8 cellular contexts compared by ENCODE assay signal in the genomic region with DNA sequence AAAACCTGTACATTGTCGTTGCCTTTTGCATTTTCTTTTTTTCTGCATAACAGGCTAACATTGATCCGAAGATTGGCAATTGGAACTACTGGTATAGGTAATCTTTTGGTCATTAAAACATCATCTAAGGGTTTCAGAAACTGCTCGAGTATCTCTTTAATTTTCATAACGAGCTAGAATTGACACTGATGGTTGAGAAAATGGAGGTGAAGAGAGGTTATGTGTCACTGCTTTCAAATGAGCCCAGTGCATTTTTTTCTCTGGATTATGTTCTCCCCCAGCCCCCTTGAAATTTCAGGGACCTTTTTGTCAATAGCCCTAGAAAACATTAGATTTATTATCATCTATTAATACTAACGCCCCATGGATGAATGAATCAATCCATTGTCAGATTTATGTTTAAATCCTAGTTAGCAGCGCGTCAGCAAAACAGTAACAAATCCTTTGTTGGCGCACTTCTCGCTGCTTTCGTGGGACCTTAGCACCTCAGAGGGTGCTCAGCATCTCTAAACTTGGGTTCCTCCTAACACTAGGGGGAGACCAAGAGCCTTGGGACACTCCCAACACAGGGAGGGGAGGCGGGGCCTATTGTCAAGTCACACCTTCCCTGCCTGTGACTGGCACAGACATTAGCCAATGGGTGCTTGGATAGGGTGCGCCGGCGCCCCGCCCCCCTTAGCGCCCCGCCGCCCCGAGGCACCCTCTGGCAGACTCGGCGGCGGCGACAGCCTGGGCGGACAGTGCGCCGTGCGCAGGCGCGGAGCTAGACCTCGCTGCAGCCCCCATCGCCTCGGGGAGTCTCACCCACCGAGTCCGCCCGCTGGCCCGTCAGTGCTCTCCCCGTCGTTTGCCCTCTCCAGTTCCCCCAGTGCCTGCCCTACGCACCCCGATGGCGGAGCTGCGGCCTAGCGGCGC. TPM values are rescaled to one million over a fixed set of nuclear protein-coding genes. Genes with fewer than 3 reads are reported as not detected.
DNase-seq lines count a peak whose midpoint lies in the region; FAIRE-seq and TF ChIP-seq lines count a peak whose summit lies in the region.

Gene SUFU, plus strand, starts transcription at position 709 of the 915 bp plus-strand sequence. Its CDS starts 181 bp downstream, at position 890.

- WGBS in stomach, 5 donors: 0 to 1% (median 1%) methylated on average over 10 to 44 of the region's 44 CpGs

- no peaks in the 10 kb centered on the region for H3K9me2 ChIP-seq in Loucy (replicated peaks; ENCODE audit: low read depth, low read length)
- no peaks in the 10 kb centered on the region for H3K9me2 ChIP-seq in neural cell (ENCODE audit: insufficient read depth, low read length)

- H3K4me1 ChIP-seq in Loucy (ENCODE audit: insufficient read depth, low read length, poor library complexity, severe bottlenecking): peaks cover 63% of the 10 kb centered on the region
- H3K4me1 ChIP-seq in stomach: peaks cover 14 to 79% (median 60%) of the 10 kb centered on the region in 4 donors

- H3K4me3 ChIP-seq in H7 (ENCODE audit: insufficient read depth, low read depth, low read length) (peak within 1 kb of the TSS; percentile 65), Loucy (ENCODE audit: low read length, poor library complexity, severe bottlenecking) (peak within 1 kb of the TSS; percentile 98), fibroblast of villous mesenchyme (ENCODE audit: low read depth, low read length) (peak within 1 kb of the TSS; percentile 98), neural cell (ENCODE audit: low read length) (peak within 1 kb of the TSS; percentile 79), stomach (peak within 1 kb of the TSS; percentile 99 to 100 (median 99))

- H3K27ac ChIP-seq in neural cell (ENCODE audit: low read length) (peak within 1 kb of the TSS; percentile 95), stomach (peak within 1 kb of the TSS; percentile 87 to 96 (median 95))

- TF ChIP-seq RAD21 in neural cell (conservative IDR thresholded peaks at IDR 0.05): peak; percentile 69

- no peak for TF ChIP-seq EP300 in neural cell (conservative IDR thresholded peaks at IDR 0.05; ENCODE audit: poor library complexity, severe bottlenecking)
- TF ChIP-seq EP300 in stomach (IDR thresholded peaks at IDR 0.05): no peak

- DNase-seq in H7: peak; percentile 98
- DNase-seq in activated effector memory CD4-positive, alpha-beta T cell treated with Interleukin-2 at 50 U/mL for 16 hours: peak; percentile 97
- DNase-seq in fibroblast of villous mesenchyme (ENCODE audit: low read depth): peak; percentile 99
- DNase-seq in stomach: peak; percentile 99

- intact Hi-C loops in stomach (cut with DNase I; ENCODE audit: low total_unique reads): no loop called here

- H3K27me3 ChIP-seq in H7 (ENCODE audit: control insufficient read depth, insufficient read depth, low read length) (peaks cover 4% of the 10 kb centered on the region; the same call in 1 of the 2 replicates), Loucy (ENCODE audit: insufficient read depth, low read length, poor library complexity, severe bottlenecking) (no peaks in the 10 kb centered on the region), neural cell (ENCODE audit: insufficient read depth, low read depth, low read length) (no peaks in the 10 kb centered on the region), stomach (no peaks in the 10 kb centered on the region)

- H3K79me2 ChIP-seq in Loucy (ENCODE audit: insufficient read depth, low read length): peaks cover 74% of the 10 kb centered on the region
- peaks cover 69% of the 10 kb centered on the region for H3K79me2 ChIP-seq in neural cell (replicated peaks; ENCODE audit: insufficient read depth, low read length)

- H3K9ac ChIP-seq in Loucy (ENCODE audit: low read depth, low read length, poor library complexity, severe bottlenecking): peak within 1 kb of the TSS; percentile 87
- H3K9ac ChIP-seq in neural cell (ENCODE audit: low read length): peak within 1 kb of the TSS; percentile 80

- H3K9me3 ChIP-seq in Loucy (ENCODE audit: insufficient read depth, low read depth, low read length) (no peaks in the 10 kb centered on the region), neural cell (ENCODE audit: low read length) (no peaks in the 10 kb centered on the region), stomach (no peaks in the 10 kb centered on the region)

- H3F3A ChIP-seq in Loucy (ENCODE audit: low read depth): no peaks in the 10 kb centered on the region
- peaks cover 5% of the 10 kb centered on the region for H3F3A ChIP-seq in neural cell (ENCODE audit: insufficient read depth, low read length, poor library complexity, severe bottlenecking)

- H2AFZ ChIP-seq in Loucy (ENCODE audit: low read length) (peak within 1 kb of the TSS; percentile 87), neural cell (ENCODE audit: low read depth, low read length) (peak within 1 kb of the TSS; percentile 67)

- TF ChIP-seq POLR2A in Raji (IDR thresholded peaks at IDR 0.05; ENCODE audit: insufficient read depth, low read depth, low read length): peak; percentile 93
- no peak for TF ChIP-seq POLR2A in stomach (IDR thresholded peaks at IDR 0.05)

- TF ChIP-seq CTCF in Loucy (conservative IDR thresholded peaks at IDR 0.05; ENCODE audit: low read length) (peak; percentile 78), fibroblast of villous mesenchyme (IDR thresholded peaks at IDR 0.05; ENCODE audit: insufficient read depth, low read depth, low read length) (peak; percentile 95), neural cell (IDR thresholded peaks at IDR 0.05; ENCODE audit: poor library complexity, severe bottlenecking) (peak; percentile 97), stomach (IDR thresholded peaks at IDR 0.05) (peak in 5 of 7 experiments; percentile 67 to 89 (median 89))

- no peaks in the 10 kb centered on the region for H3K36me3 ChIP-seq in H7 (replicated peaks; ENCODE audit: control insufficient read depth, insufficient read depth, low read length)
- H3K36me3 ChIP-seq in Loucy (ENCODE audit: insufficient read depth, low read length): no peaks in the 10 kb centered on the region
- no peaks in the 10 kb centered on the region for H3K36me3 ChIP-seq in neural cell (ENCODE audit: insufficient read depth, low read length)
- H3K36me3 ChIP-seq in stomach: peaks cover 0 to 7% (median 1%) of the 10 kb centered on the region in 4 donors

- H3K4me2 ChIP-seq in Loucy (ENCODE audit: low read depth, low read length, poor library complexity, severe bottlenecking): peak within 1 kb of the TSS; percentile 98
- H3K4me2 ChIP-seq in neural cell (ENCODE audit: low read length): peak within 1 kb of the TSS; percentile 94

- H4K20me1 ChIP-seq in Loucy (ENCODE audit: insufficient read depth, low read length, poor library complexity, severe bottlenecking): peaks cover 52% of the 10 kb centered on the region
- H4K20me1 ChIP-seq in neural cell (ENCODE audit: insufficient read depth): peaks cover 24% of the 10 kb centered on the region

- FAIRE-seq in G401.6 (lab: Jason Lieb, UNC): peak; percentile 95

TF ChIP-seq in neural cell, 6 proteins besides CTCF, POLR2A, EP300 and RAD21:
- TF ChIP-seq SMC3 (conservative IDR thresholded peaks at IDR 0.05; ENCODE audit: poor library complexity) (peak; percentile 78), REST (IDR thresholded peaks at IDR 0.05; ENCODE audit: borderline replicate concordance) (peak; percentile 56), MXI1 (conservative IDR thresholded peaks at IDR 0.05; ENCODE audit: poor library complexity, severe bottlenecking) (peak; percentile 23), TAF1 (IDR thresholded peaks at IDR 0.05; ENCODE audit: low read depth) (peak; percentile 93), EZH2 (IDR thresholded peaks at IDR 0.05; ENCODE audit: borderline replicate concordance, insufficient read depth, low read length, poor library complexity, severe bottlenecking) (no peak), POLR2AphosphoS5 (IDR thresholded peaks at IDR 0.05) (peak; percentile 91)

RNA-seq across cellular contexts. Expression of gene SUFU, which starts in this region (rescaled TPM):
- total RNA-seq in H7 (2014; rRNA removed; shearing (Covaris generic)): 3.5 and 4.2 TPM in 2 replicates
- total RNA-seq in fibroblast of villous mesenchyme: 2.3 and 3.9 TPM in 2 replicates
- polyA plus RNA-seq in neural cell: 4.8 and 5.4 TPM in 2 replicates
- 6.8 and 8.9 TPM in 2 replicates for polyA minus RNA-seq in neural cell
- total RNA-seq in stomach: 10 to 100 TPM in 2 of 5 donors, 1 to 10 TPM in 2, under 1 TPM in 1; 0.29 to 26.3 (median 5.4) TPM
- polyA plus RNA-seq in stomach: 1 to 10 TPM; 2.9 to 4.1 (median 3.2) TPM

Comparison
In these comparisons a context has a peak if more than half of its experiments do, and no peak if none do; other contexts are left out.
1. Peak in every context shown above with its lines: DNase-seq, H3K4me3 ChIP-seq and H3K27ac ChIP-seq.